ENCODE assay signal across 11 cellular contexts in genomic region chr5:8907168-8907868, GRCh38.
DNase-seq lines count a peak whose midpoint lies in the region; ATAC-seq and TF ChIP-seq lines count a peak whose summit lies in the region.
"Had no signal": no experiment of that assay in that cellular context is flagged by ENCODE, and none has a peak within 500 bp of the region (broad histone marks: within the 10 kb centered on the region; RNA-seq: fewer than 3 reads in every experiment).

No MANE protein-coding gene starts in this region.

- no peaks in the 10 kb centered on the region for H3K79me2 ChIP-seq in trophoblast cell (ENCODE audit: control insufficient read depth, insufficient read depth, low read length, poor library complexity)

- no peak overlapping the region for H3K27ac ChIP-seq in right cardiac atrium (ENCODE audit: low read length)
- H3K27ac ChIP-seq in trophoblast cell (ENCODE audit: low read depth, low read length) = no peak overlapping the region
- H3K27ac ChIP-seq: thoracic aorta had no signal

- peaks cover 16% of the 10 kb centered on the region for H3K9me3 ChIP-seq in right cardiac atrium (ENCODE audit: control insufficient read depth, low read length)
- H3K9me3 ChIP-seq in trophoblast cell (ENCODE audit: insufficient read depth, low read depth, low read length) = no peaks in the 10 kb centered on the region
- H3K9me3 ChIP-seq: thoracic aorta had no signal

- H3K79me1 ChIP-seq in trophoblast cell (ENCODE audit: low read length) = no peaks in the 10 kb centered on the region

- H3K4ac ChIP-seq in trophoblast cell (ENCODE audit: low read depth, low read length) = no peak overlapping the region

- no peak overlapping the region for H2BK12ac ChIP-seq in trophoblast cell (ENCODE audit: low read length)

- no peak overlapping the region for H2BK5ac ChIP-seq in trophoblast cell (ENCODE audit: low read depth, low read length, poor library complexity)

- H4K8ac ChIP-seq in trophoblast cell (ENCODE audit: low read depth, low read length) = no peak overlapping the region

- WGBS in right cardiac atrium = 86% methylated on average over 8 of the region's 8 CpGs
- no CpG with 5 or more reads among the region's 8 CpGs for WGBS in trophoblast cell (ENCODE audit: extremely low coverage, insufficient coverage, insufficient read length)

- H2BK120ac ChIP-seq in trophoblast cell (ENCODE audit: insufficient read depth, low read length, poor library complexity) = no peak overlapping the region

- no peak overlapping the region for H4K91ac ChIP-seq in trophoblast cell (ENCODE audit: low read depth, low read length)

- H3K4me1 ChIP-seq in right cardiac atrium (ENCODE audit: control insufficient read depth, insufficient read depth, low read length) (peaks cover 2% of the 10 kb centered on the region), trophoblast cell (ENCODE audit: control insufficient read depth in 1 of 2, insufficient read depth in 2 of 2, low read length in 2 of 2) (peaks cover 0 to 2% of the 10 kb centered on the region in 2 experiments)

- H2AK5ac ChIP-seq in trophoblast cell (ENCODE audit: low read length) = no peak overlapping the region

- no peak overlapping the region for H3K14ac ChIP-seq in trophoblast cell (ENCODE audit: low read length)

- H4K12ac ChIP-seq in trophoblast cell (ENCODE audit: low read depth, low read length) = no peak overlapping the region

- no peak for TF ChIP-seq CTCF in GM10266 (IDR thresholded peaks at IDR 0.05; ENCODE audit: control insufficient read depth, insufficient read depth, low read depth, missing control alignments)

- no peak overlapping the region for H3K9ac ChIP-seq in trophoblast cell (ENCODE audit: low read length)

- H3K27me3 ChIP-seq in right cardiac atrium (ENCODE audit: control insufficient read depth, insufficient read depth) (no peaks in the 10 kb centered on the region), trophoblast cell (ENCODE audit: insufficient read depth, low read length) (no peaks in the 10 kb centered on the region)

- no peak overlapping the region for H2AFZ ChIP-seq in trophoblast cell (ENCODE audit: insufficient read depth, low read length, poor library complexity)

- peak; percentile 97 for DNase-seq in HCEC 1CT
- DNase-seq in SW 1271 (lab: John Stamatoyannopoulos, UW) = peak; percentile 11 to 69
- peak; percentile 75 for DNase-seq in fibroblast of peridontal ligament (ENCODE audit: extremely low read depth)
- DNase-seq in right cardiac atrium = no peak
- DNase-seq in trophoblast cell = no peak
- DNase-seq in GM10266 (ENCODE audit: extremely low spot score) = no peak
- DNase-seq: activated CD4-positive, alpha-beta T cell treated with anti-CD3 and anti-CD28 coated beads for 1 hour; activated T-cell treated with anti-CD3 and anti-CD28 coated beads, Interleukin-2, amount 50 U/mL, for 1 hour; NCI-H146 had no signal

- no peak overlapping the region for H3K23ac ChIP-seq in trophoblast cell (ENCODE audit: low read length)

- ATAC-seq in right cardiac atrium (no peak), GM18870 (IDR thresholded peaks at IDR 0.05; ENCODE audit: unreplicated experiment) (no peak)

- intact Hi-C loops in right cardiac atrium (cut with DNase I) = no loop called here

- H3K4me3 ChIP-seq in right cardiac atrium (ENCODE audit: low read length) = no peak overlapping the region
- no peak overlapping the region for H3K4me3 ChIP-seq in trophoblast cell (ENCODE audit: low read depth, low read length)
- H3K4me3 ChIP-seq: thoracic aorta had no signal

- no peak overlapping the region for H3K4me2 ChIP-seq in trophoblast cell (ENCODE audit: low read length)

- H3K36me3 ChIP-seq in trophoblast cell (ENCODE audit: control insufficient read depth in 1 of 2, insufficient read depth in 2 of 2, low read length in 2 of 2) = no peaks in the 10 kb centered on the region
- H3K36me3 ChIP-seq: thoracic aorta had no signal

- no peak overlapping the region for H3K18ac ChIP-seq in trophoblast cell (ENCODE audit: low read length)

Comparison
In these comparisons a context has a peak if more than half of its experiments do, and no peak if none do; other contexts are left out.
1. DNase-seq: peak in HCEC 1CT (single experiment), SW 1271 (2 of 2) and fibroblast of peridontal ligament (single experiment); none in right cardiac atrium (0 of 3), trophoblast cell (0 of 2) and GM10266 (single experiment).